ENCODE assay signal across 15 cellular contexts in genomic region chr10:2897619-2898508, GRCh38.
DNase-seq lines count a peak whose midpoint lies in the region; ATAC-seq and TF ChIP-seq lines count a peak whose summit lies in the region.
"Had no signal": no experiment of that assay in that cellular context is flagged by ENCODE, and none has a peak within 500 bp of the region (broad histone marks: within the 10 kb centered on the region; RNA-seq: fewer than 3 reads in every experiment).

No MANE protein-coding gene starts in this region.

- no peak for TF ChIP-seq CTCF in smooth muscle cell (IDR thresholded peaks at IDR 0.05; ENCODE audit: borderline replicate concordance, insufficient read depth, poor library complexity, severe bottlenecking)

- no peak overlapping the region for H3K4me3 ChIP-seq in smooth muscle cell

- no peaks in the 10 kb centered on the region for H3K36me3 ChIP-seq in smooth muscle cell (ENCODE audit: low read depth)

- H3K9me3 ChIP-seq in smooth muscle cell (replicated peaks; ENCODE audit: low read depth), result no peaks in the 10 kb centered on the region

- DNase-seq in stimulated activated CD4-positive, alpha-beta T cell treated with anti-CD3 and anti-CD28 coated beads, Interleukin-1b, Interleukin-23, amount 100 ng/mL, for 48 hours, result peak; percentile 47
- DNase-seq in stimulated activated CD4-positive, alpha-beta T cell treated with anti-CD3 and anti-CD28 coated beads, Interleukin-4, amount 100 ng/mL, for 24 hours, result no peak
- DNase-seq in M059J (ENCODE audit: low read depth) (peak; percentile 2), dermis blood vessel endothelial cell (peak; percentile 94), smooth muscle cell (lab: John Stamatoyannopoulos, UW; ENCODE audit: unreplicated experiment) (no peak)
- no peak for DNase-seq in activated effector memory CD4-positive, alpha-beta T cell treated with anti-CD3 and anti-CD28 coated beads, Interleukin-2, amount 50 U/mL, for 16 hours
- DNase-seq: amniotic stem cell; CD4-positive, alpha-beta T cell; immature natural killer cell; NCI-H1417 treated with DMSO at 0.1 percent for 48 hours; NCI-H446 treated with DMSO at 0.1 percent for 48 hours; nephron progenitor cell; stimulated activated naive CD4-positive, alpha-beta T cell treated with Interleukin-2 at 50 U/mL for 16 hours had no signal

- H3K27ac ChIP-seq in smooth muscle cell (ENCODE audit: low read depth), result no peak overlapping the region

- no peak for ATAC-seq in HG02759 (IDR thresholded peaks at IDR 0.05; ENCODE audit: unreplicated experiment)
- ATAC-seq: HCT116 had no signal

- peaks cover 5% of the 10 kb centered on the region for H3K27me3 ChIP-seq in smooth muscle cell (ENCODE audit: low read depth)

- 45% methylated on average over 13 of the region's 13 CpGs for WGBS in smooth muscle cell (ENCODE audit: low lambda C conversion rate)

- no peaks in the 10 kb centered on the region for H3K79me2 ChIP-seq in smooth muscle cell (ENCODE audit: low read depth)

- H4K20me1 ChIP-seq in smooth muscle cell (ENCODE audit: low read depth), result no peaks in the 10 kb centered on the region

- no peak overlapping the region for H3K4me2 ChIP-seq in smooth muscle cell

- H3K4me1 ChIP-seq in smooth muscle cell (ENCODE audit: low read depth), result no peaks in the 10 kb centered on the region

- no peak overlapping the region for H2AFZ ChIP-seq in smooth muscle cell (ENCODE audit: low read depth)

- no peaks in the 10 kb centered on the region for H3F3A ChIP-seq in smooth muscle cell (ENCODE audit: low read depth)

- no peak overlapping the region for H3K9ac ChIP-seq in smooth muscle cell (ENCODE audit: low read depth)

Comparison
In these comparisons a context has a peak if more than half of its experiments do, and no peak if none do; other contexts are left out.
1. DNase-seq: peak in stimulated activated CD4-positive, alpha-beta T cell treated with anti-CD3 and anti-CD28 coated beads, Interleukin-1b, Interleukin-23, amount 100 ng/mL, for 48 hours (single experiment), M059J (single experiment) and dermis blood vessel endothelial cell (single experiment); none in stimulated activated CD4-positive, alpha-beta T cell treated with anti-CD3 and anti-CD28 coated beads, Interleukin-4, amount 100 ng/mL, for 24 hours (single experiment), activated effector memory CD4-positive, alpha-beta T cell treated with anti-CD3 and anti-CD28 coated beads, Interleukin-2, amount 50 U/mL, for 16 hours (single experiment) and smooth muscle cell (single experiment).